Comparison of ENCODE assay signal across 7 cellular contexts in genomic region chr6:30645989-30646388, GRCh38. TPM values are rescaled to one million over a fixed set of nuclear protein-coding genes. Genes with fewer than 3 reads are reported as not detected.
DNase-seq lines count a peak whose midpoint lies in the region; ATAC-seq and TF ChIP-seq lines count a peak whose summit lies in the region.
"Had no signal": no experiment of that assay in that cellular context is flagged by ENCODE, and none has a peak within 500 bp of the region (broad histone marks: within the 10 kb centered on the region; RNA-seq: fewer than 3 reads in every experiment).

No MANE protein-coding gene starts in this region.

- H3K9me3 Mint-ChIP-seq in HFFc6: no peaks in the 10 kb centered on the region
- no peaks in the 10 kb centered on the region for H3K9me3 Mint-ChIP-seq in activated B cell treated with CpG ODN at 0.5 μM for 24 hours
- H3K9me3 Mint-ChIP-seq in naive B cell: no peaks in the 10 kb centered on the region

- CTCF ChIA-PET in activated B cell treated with CpG ODN at 0.5 μM for 24 hours (lab: Charles Lee): interaction anchor here (0.7 to 2.3 kb wide), 3 partner anchors 33 to 85 kb away, joined by 3 to 5 read pairs (median 4); no protein-coding TSS in a partner anchor

- ATAC-seq in activated B cell treated with CpG ODN at 0.5 μM for 24 hours (ENCODE audit: low read depth): no peak
- no peak for ATAC-seq in naive B cell (ENCODE audit: low read depth in 2 of 2)
- no peak for ATAC-seq in HG02884 (IDR thresholded peaks at IDR 0.05; ENCODE audit: unreplicated experiment)

- H3K27ac Mint-ChIP-seq in HFFc6 (no peak overlapping the region; the same call in 1 of the 2 replicates), activated B cell treated with CpG ODN at 0.5 μM for 24 hours (peak overlapping the region; percentile 59), naive B cell (peak overlapping the region in 5 of 6 donors; percentile 24 to 93 (median 84))

- H3K4me3 Mint-ChIP-seq in HFFc6: peak overlapping the region; percentile 90
- H3K4me3 Mint-ChIP-seq in activated B cell treated with CpG ODN at 0.5 μM for 24 hours: peak overlapping the region; percentile 91
- H3K4me3 Mint-ChIP-seq in naive B cell: peak overlapping the region in 5 of 8 donors; percentile 30 to 94 (median 88)

- H3K27me3 Mint-ChIP-seq in HFFc6 (ENCODE audit: insufficient read depth) (no peaks in the 10 kb centered on the region), activated B cell treated with CpG ODN at 0.5 μM for 24 hours (no peaks in the 10 kb centered on the region), naive B cell (no peaks in the 10 kb centered on the region)

- H3K4me1 Mint-ChIP-seq in HFFc6 (ENCODE audit: low read depth) (peaks cover 20% of the 10 kb centered on the region), activated B cell treated with CpG ODN at 0.5 μM for 24 hours (peaks cover 30% of the 10 kb centered on the region), naive B cell (peaks cover 30 to 42% (median 31%) of the 10 kb centered on the region in 3 donors)

- TF ChIP-seq CTCF in HFFc6 (IDR thresholded peaks at IDR 0.05) (no peak), activated B cell treated with CpG ODN at 0.5 μM for 24 hours (IDR thresholded peaks at IDR 0.05) (no peak)

- in situ Hi-C loops in KBM-7 (cut with MboI; ENCODE audit: low pct_unique_long_range_greater_than_20kb, low sequenced_read_pairs): no loop called here

- H3K36me3 Mint-ChIP-seq in HFFc6 (ENCODE audit: low read depth): peaks cover 10% of the 10 kb centered on the region
- peaks cover 51% of the 10 kb centered on the region for H3K36me3 Mint-ChIP-seq in activated B cell treated with CpG ODN at 0.5 μM for 24 hours (ENCODE audit: low read depth)
- peaks cover 0 to 4% of the 10 kb centered on the region in 2 donors for H3K36me3 Mint-ChIP-seq in naive B cell

- POLR2A ChIA-PET in activated B cell treated with CpG ODN at 0.5 μM for 24 hours (lab: Charles Lee): interaction anchor here (0.6 to 1.7 kb wide), 3 partner anchors 28 to 79 kb away, joined by 3 to 10 read pairs (median 8); partner anchors contain the start of genes MRPS18B and PPP1R10

- no peak for DNase-seq in HFFc6
- DNase-seq in activated B cell treated with CpG ODN at 0.5 μM for 24 hours: no peak
- no peak for DNase-seq in naive B cell
- no peak for DNase-seq in dermis blood vessel endothelial cell
- no peak for DNase-seq in KBM-7
- DNase-seq: HCEC 1CT had no signal

- intact Hi-C loops in activated B cell treated with CpG ODN at 0.5 μM for 24 hours (cut with micrococcal nuclease): loop anchor here (2.0 kb wide), 1 partner anchor 19 kb away; the partner anchor contains the start of gene ATAT1

RNA-seq across cellular contexts. Expression of gene C6orf136, which starts 0.9 kb away (rescaled TPM):
- total RNA-seq in HFFc6 (2021; fragmentation: NEBNext Ultra II Directional; extraction: Animal tissue kit (Norgen Biotek cat#: 25700)): 10 to 100 TPM; 12.0 to 19.2 (median 16.4) TPM
- total RNA-seq in activated B cell treated with CpG ODN at 0.5 μM for 24 hours (21.6 and 35.6 TPM in 2 replicates), dermis blood vessel endothelial cell (3.5 and 9.9 TPM in 2 replicates)
- 10 to 100 TPM in 4 of 6 donors, 1 to 10 TPM in 2; 8.1 to 15.5 (median 12.2) TPM for polyA plus RNA-seq in naive B cell (ENCODE audit: low read depth in 6 of 6)

RNA-seq across cellular contexts. Expression of gene ATAT1, which starts 19.3 kb away (rescaled TPM):
- 1 to 10 TPM; 5.2 to 9.3 (median 5.9) TPM for total RNA-seq in HFFc6 (2021; fragmentation: NEBNext Ultra II Directional; extraction: Animal tissue kit (Norgen Biotek cat#: 25700))
- total RNA-seq in activated B cell treated with CpG ODN at 0.5 μM for 24 hours (6.9 and 10.3 TPM in 2 replicates), dermis blood vessel endothelial cell (3.4 and 3.7 TPM in 2 replicates)
- polyA plus RNA-seq in naive B cell (ENCODE audit: low read depth in 6 of 6): 1 to 10 TPM in 5 of 6 donors, under 1 TPM in 1; 0.79 to 4.1 (median 2.0) TPM

RNA-seq across cellular contexts. Expression of gene DHX16, which starts 26.8 kb away (rescaled TPM):
- 10 to 100 TPM; 33.7 to 36.7 (median 35.5) TPM for total RNA-seq in HFFc6 (2021; fragmentation: NEBNext Ultra II Directional; extraction: Animal tissue kit (Norgen Biotek cat#: 25700))
- 42.3 and 50.4 TPM in 2 replicates for total RNA-seq in activated B cell treated with CpG ODN at 0.5 μM for 24 hours
- 10 to 100 TPM in 5 of 6 donors, 1 to 10 TPM in 1; 4.2 to 27.0 (median 16.1) TPM for polyA plus RNA-seq in naive B cell (ENCODE audit: low read depth in 6 of 6)
- total RNA-seq in dermis blood vessel endothelial cell: 39.3 and 52.6 TPM in 2 replicates

RNA-seq across cellular contexts. Expression of gene MRPS18B, which starts 28.3 kb away (rescaled TPM):
- 10 to 100 TPM; 50.7 to 63.4 (median 56.1) TPM for total RNA-seq in HFFc6 (2021; fragmentation: NEBNext Ultra II Directional; extraction: Animal tissue kit (Norgen Biotek cat#: 25700))
- 57.7 and 61.2 TPM in 2 replicates for total RNA-seq in activated B cell treated with CpG ODN at 0.5 μM for 24 hours
- polyA plus RNA-seq in naive B cell (ENCODE audit: low read depth in 6 of 6): 100 to 1,000 TPM; 101 to 221 (median 142) TPM
- total RNA-seq in dermis blood vessel endothelial cell: 37.9 and 41.0 TPM in 2 replicates

RNA-seq across cellular contexts. Expression of gene PPP1R10, which starts 28.9 kb away (rescaled TPM):
- total RNA-seq in HFFc6 (2021; fragmentation: NEBNext Ultra II Directional; extraction: Animal tissue kit (Norgen Biotek cat#: 25700)): 10 to 100 TPM; 62.4 to 75.4 (median 71.2) TPM
- total RNA-seq in activated B cell treated with CpG ODN at 0.5 μM for 24 hours: 85.6 and 112 TPM in 2 replicates
- polyA plus RNA-seq in naive B cell (ENCODE audit: low read depth in 6 of 6): 10 to 100 TPM in 5 of 6 donors, 1 to 10 TPM in 1; 7.8 to 27.9 (median 25.9) TPM
- total RNA-seq in dermis blood vessel endothelial cell: 19.4 and 20.0 TPM in 2 replicates
